ENCODE assay signal across 8 cellular contexts in the genomic region with DNA sequence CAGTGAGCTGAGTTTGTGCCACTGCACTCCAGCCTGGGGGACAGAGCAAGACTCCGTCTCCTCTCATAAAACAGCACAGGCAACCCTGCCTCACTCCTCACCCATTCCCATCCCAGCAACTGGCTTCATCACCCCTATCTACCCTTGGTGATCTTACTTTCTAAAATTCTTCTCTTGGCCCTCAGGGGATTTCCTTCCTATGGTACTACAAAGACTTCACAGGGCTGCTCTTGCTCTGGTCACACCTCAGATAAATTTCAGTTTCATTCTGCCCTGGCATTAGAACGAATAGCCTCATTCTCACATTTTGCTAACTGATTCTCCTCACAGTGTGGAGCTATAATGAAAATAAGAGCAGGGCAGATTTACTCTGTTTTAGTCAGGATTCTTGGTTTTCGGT. TPM values are rescaled to one million over a fixed set of nuclear protein-coding genes. Genes with fewer than 3 reads are reported as not detected.
DNase-seq lines count a peak whose midpoint lies in the region; ATAC-seq and TF ChIP-seq lines count a peak whose summit lies in the region.

No MANE protein-coding gene starts in this region.

- no peaks in the 10 kb centered on the region for H3K36me3 Mint-ChIP-seq in activated T-helper 1 cell treated with anti-CD3 and anti-CD28 coated beads, Interleukin-12 subunit alpha, Interleukin-12 subunit beta, Interleukin-2, Interleukin-4 antibody, amounts not matched to agents 30 ng/mL and 10 ng/mL and 1 ng/mL, durations not matched to agents 14 hours and 24 hours and 36 hours (ENCODE audit: low read depth)

- H3K27me3 ChIP-seq in GM06990 (replicated peaks; ENCODE audit: control insufficient read depth, insufficient read depth, low read length): no peaks in the 10 kb centered on the region

- H3K4me3 ChIP-seq in GM06990 (replicated peaks; ENCODE audit: low read depth, low read length): no peak overlapping the region

- DNase-seq in GM06990 (ENCODE audit: extremely low read depth, insufficient read length) (peak; percentile 26), SW 1271 (lab: John Stamatoyannopoulos, UW) (no peak), DMS53 treated with DMSO at 0.1 percent for 48 hours (lab: John Stamatoyannopoulos, UW; ENCODE audit: unreplicated experiment) (no peak), RKO (ENCODE audit: low spot score) (no peak)
- no peak for DNase-seq in activated T-helper 1 cell treated with anti-CD3 and anti-CD28 coated beads, Interleukin-12 subunit alpha, Interleukin-12 subunit beta, Interleukin-2, Interleukin-4 antibody, amounts not matched to agents 30 ng/mL and 10 ng/mL and 1 ng/mL, durations not matched to agents 14 hours and 24 hours and 36 hours (ENCODE audit: low spot score)

- no peaks in the 10 kb centered on the region for H3K36me3 ChIP-seq in GM06990 (ENCODE audit: control insufficient read depth, insufficient read depth, low read length)

- no peaks in the 10 kb centered on the region for H3K27me3 Mint-ChIP-seq in activated T-helper 1 cell treated with anti-CD3 and anti-CD28 coated beads, Interleukin-12 subunit alpha, Interleukin-12 subunit beta, Interleukin-2, Interleukin-4 antibody, amounts not matched to agents 30 ng/mL and 10 ng/mL and 1 ng/mL, durations not matched to agents 14 hours and 24 hours and 36 hours (ENCODE audit: insufficient read depth)

- H3K27ac Mint-ChIP-seq in activated T-helper 1 cell treated with anti-CD3 and anti-CD28 coated beads, Interleukin-12 subunit alpha, Interleukin-12 subunit beta, Interleukin-2, Interleukin-4 antibody, amounts not matched to agents 30 ng/mL and 10 ng/mL and 1 ng/mL, durations not matched to agents 14 hours and 24 hours and 36 hours: no peak overlapping the region

- no peak for TF ChIP-seq CTCF in GM06990 (IDR thresholded peaks at IDR 0.05; ENCODE audit: insufficient read depth, low read length, poor library complexity, severe bottlenecking)

- no peaks in the 10 kb centered on the region for H3K9me3 Mint-ChIP-seq in activated T-helper 1 cell treated with anti-CD3 and anti-CD28 coated beads, Interleukin-12 subunit alpha, Interleukin-12 subunit beta, Interleukin-2, Interleukin-4 antibody, amounts not matched to agents 30 ng/mL and 10 ng/mL and 1 ng/mL, durations not matched to agents 14 hours and 24 hours and 36 hours

- ATAC-seq in GM19351 (IDR thresholded peaks at IDR 0.05; ENCODE audit: unreplicated experiment) (peak; percentile 94), HG02852 (IDR thresholded peaks at IDR 0.05; ENCODE audit: unreplicated experiment) (peak; percentile 96), HG03575 (IDR thresholded peaks at IDR 0.05; ENCODE audit: extremely low read depth, insufficient number of reproducible peaks, low FRiP score, unreplicated experiment) (peak; percentile 90)

- H3K4me3 Mint-ChIP-seq in activated T-helper 1 cell treated with anti-CD3 and anti-CD28 coated beads, Interleukin-12 subunit alpha, Interleukin-12 subunit beta, Interleukin-2, Interleukin-4 antibody, amounts not matched to agents 30 ng/mL and 10 ng/mL and 1 ng/mL, durations not matched to agents 14 hours and 24 hours and 36 hours: no peak overlapping the region

- intact Hi-C loops in activated T-helper 1 cell treated with anti-CD3 and anti-CD28 coated beads, Interleukin-12 subunit alpha, Interleukin-12 subunit beta, Interleukin-2, Interleukin-4 antibody, amounts not matched to agents 30 ng/mL and 10 ng/mL and 1 ng/mL, durations not matched to agents 14 hours and 24 hours and 36 hours (cut with micrococcal nuclease): no loop called here

- H3K4me1 Mint-ChIP-seq in activated T-helper 1 cell treated with anti-CD3 and anti-CD28 coated beads, Interleukin-12 subunit alpha, Interleukin-12 subunit beta, Interleukin-2, Interleukin-4 antibody, amounts not matched to agents 30 ng/mL and 10 ng/mL and 1 ng/mL, durations not matched to agents 14 hours and 24 hours and 36 hours (ENCODE audit: low read depth): no peaks in the 10 kb centered on the region

RNA-seq across cellular contexts. Expression of a gene that starts 22.1 kb away (rescaled TPM):
- 36.8 and 42.5 TPM in 2 replicates for total RNA-seq in activated T-helper 1 cell treated with anti-CD3 and anti-CD28 coated beads, Interleukin-12 subunit alpha, Interleukin-12 subunit beta, Interleukin-2, Interleukin-4 antibody, amounts not matched to agents 30 ng/mL and 10 ng/mL and 1 ng/mL, durations not matched to agents 14 hours and 24 hours and 36 hours
